Comparison of ENCODE assay signal across 26 cellular contexts in the genomic region with DNA sequence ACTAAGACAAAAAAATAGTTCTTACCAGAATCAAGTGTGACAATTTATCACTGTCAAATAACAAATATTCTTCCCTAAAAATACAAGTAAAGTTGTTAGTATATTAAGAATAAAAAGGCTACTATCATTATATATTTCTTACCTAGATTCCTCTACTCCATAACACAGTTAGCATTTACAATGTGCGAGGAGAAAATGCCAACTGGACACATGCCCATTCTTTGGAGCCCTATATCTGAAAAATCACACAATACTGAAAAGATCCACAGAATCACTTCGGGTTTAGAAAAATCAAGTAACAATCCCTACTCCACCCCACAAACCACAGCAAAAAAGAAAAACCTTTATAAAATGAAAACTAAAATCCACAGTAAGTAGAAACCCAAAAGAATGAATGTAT.
DNase-seq lines count a peak whose midpoint lies in the region; ATAC-seq, FAIRE-seq and TF ChIP-seq lines count a peak whose summit lies in the region.
"Had no signal": no experiment of that assay in that cellular context is flagged by ENCODE, and none has a peak within 500 bp of the region (broad histone marks: within the 10 kb centered on the region; RNA-seq: fewer than 3 reads in every experiment).

No MANE protein-coding gene starts in this region.

- dilution Hi-C loops in endothelial cell of umbilical vein (cut with MboI; ENCODE audit: extremely low pct_ligation_motif_present, low sequenced_read_pairs), result no loop called here

- TF ChIP-seq POLR2A in endothelial cell of umbilical vein (IDR thresholded peaks at IDR 0.05; ENCODE audit: low read depth, low read length), result no peak

- no peaks in the 10 kb centered on the region for H3K9me3 Mint-ChIP-seq in activated CD8-positive, alpha-beta T cell treated with anti-CD3 and anti-CD28 coated beads for 36 hours
- no peaks in the 10 kb centered on the region for H3K9me3 Mint-ChIP-seq in activated CD8-positive, alpha-beta T cell treated with anti-CD3 and anti-CD28 coated beads, Interleukin-2, amount 10 ng/mL, durations not matched to agents 7 days and 5 days (ENCODE audit: insufficient read depth)
- H3K9me3 Mint-ChIP-seq in activated B cell treated with CpG ODN at 0.5 μM for 24 hours, result no peaks in the 10 kb centered on the region
- no peaks in the 10 kb centered on the region for H3K9me3 Mint-ChIP-seq in naive B cell
- H3K9me3 Mint-ChIP-seq: CD4-positive, alpha-beta T cell; H9; HFFc6 had no signal

- H3K36me3 ChIP-seq in endothelial cell of umbilical vein (ENCODE audit: control insufficient read depth in 2 of 2, extremely low read depth in 1 of 2, insufficient read depth in 2 of 2, low read length in 2 of 2) (peaks cover 0 to 3% of the 10 kb centered on the region in 2 experiments), MM.1S (replicated peaks; ENCODE audit: insufficient read depth, low read length) (no peaks in the 10 kb centered on the region)

- peak overlapping the region; percentile 38 for H3K27ac Mint-ChIP-seq in activated CD8-positive, alpha-beta T cell treated with anti-CD3 and anti-CD28 coated beads for 36 hours
- no peak overlapping the region for H3K27ac Mint-ChIP-seq in activated CD8-positive, alpha-beta T cell treated with anti-CD3 and anti-CD28 coated beads, Interleukin-2, amount 10 ng/mL, durations not matched to agents 7 days and 5 days
- H3K27ac Mint-ChIP-seq in activated B cell treated with CpG ODN at 0.5 μM for 24 hours (peak overlapping the region; percentile 24), naive B cell (peak overlapping the region in 5 of 6 donors; percentile 26 to 80 (median 65))
- H3K27ac Mint-ChIP-seq: CD4-positive, alpha-beta T cell; HFFc6 had no signal

- FAIRE-seq in endothelial cell of umbilical vein (lab: Jason Lieb, UNC), result no peak

- BruUV-seq in endothelial cell of umbilical vein (replicated peaks; lab: Mats Ljungman, UMichigan), result no TSS peak

- H3K4me1 ChIP-seq in endothelial cell of umbilical vein (ENCODE audit: control insufficient read depth, extremely low read depth, insufficient read depth, low read length), result peaks cover 22% of the 10 kb centered on the region
- H3K4me1 ChIP-seq in MM.1S (ENCODE audit: low read length), result no peaks in the 10 kb centered on the region
- H3K4me1 ChIP-seq: BLaER1, Caco-2 had no signal

- no peaks in the 10 kb centered on the region for H3K79me2 ChIP-seq in endothelial cell of umbilical vein (ENCODE audit: control insufficient read depth, insufficient read depth, low read length)
- no peaks in the 10 kb centered on the region for H3K79me2 ChIP-seq in MM.1S (ENCODE audit: low read length)

- POLR2A ChIA-PET in activated CD8-positive, alpha-beta T cell treated with anti-CD3 and anti-CD28 coated beads for 36 hours (lab: Charles Lee), result no interaction called here
- POLR2A ChIA-PET in activated CD8-positive, alpha-beta T cell treated with anti-CD3 and anti-CD28 coated beads, Interleukin-2, amount 10 ng/mL, durations not matched to agents 7 days and 5 days (lab: Charles Lee), result no interaction called here
- POLR2A ChIA-PET in activated B cell treated with CpG ODN at 0.5 μM for 24 hours (lab: Charles Lee), result no interaction called here
- POLR2A ChIA-PET in endothelial cell of umbilical vein (lab: Charles Lee), result no interaction called here

- no peaks in the 10 kb centered on the region for H3K4me1 Mint-ChIP-seq in activated CD8-positive, alpha-beta T cell treated with anti-CD3 and anti-CD28 coated beads for 36 hours (ENCODE audit: low read depth)
- H3K4me1 Mint-ChIP-seq in activated CD8-positive, alpha-beta T cell treated with anti-CD3 and anti-CD28 coated beads, Interleukin-2, amount 10 ng/mL, durations not matched to agents 7 days and 5 days (ENCODE audit: low read depth), result no peaks in the 10 kb centered on the region
- H3K4me1 Mint-ChIP-seq in activated B cell treated with CpG ODN at 0.5 μM for 24 hours, result no peaks in the 10 kb centered on the region
- H3K4me1 Mint-ChIP-seq in naive B cell, result no peaks in the 10 kb centered on the region
- H3K4me1 Mint-ChIP-seq: H9 had no signal

- H3K27ac ChIP-seq in endothelial cell of umbilical vein (ENCODE audit: insufficient read depth, low read depth, low read length) (no peak overlapping the region), MM.1S (ENCODE audit: low read length) (no peak overlapping the region)
- H3K27ac ChIP-seq: 22Rv1, BLaER1, GM23248 had no signal

- no peak for ATAC-seq in activated CD8-positive, alpha-beta T cell treated with anti-CD3 and anti-CD28 coated beads for 36 hours
- ATAC-seq in activated CD8-positive, alpha-beta T cell treated with anti-CD3 and anti-CD28 coated beads, Interleukin-2, amount 10 ng/mL, durations not matched to agents 7 days and 5 days, result no peak
- no peak for ATAC-seq in activated B cell treated with CpG ODN at 0.5 μM for 24 hours (ENCODE audit: low read depth)
- no peak for ATAC-seq in naive B cell (ENCODE audit: low read depth in 2 of 2)
- ATAC-seq in HG03439 (IDR thresholded peaks at IDR 0.05; ENCODE audit: unreplicated experiment), result no peak
- ATAC-seq: Right ventricle myocardium inferior had no signal

- H2AFZ ChIP-seq in endothelial cell of umbilical vein (ENCODE audit: low read depth, low read length) (no peak overlapping the region), MM.1S (ENCODE audit: low read length) (no peak overlapping the region)
- H2AFZ ChIP-seq: GM23248 had no signal

- H3K9ac ChIP-seq in endothelial cell of umbilical vein (replicated peaks; ENCODE audit: extremely low read depth, insufficient read depth, low read length), result no peak overlapping the region
- H3K9ac ChIP-seq in MM.1S (ENCODE audit: low read length), result no peak overlapping the region
- H3K9ac ChIP-seq: BLaER1, GM23248 had no signal

- H3K4me3 ChIP-seq in endothelial cell of umbilical vein (replicated peaks in 1 of 3; ENCODE audit: insufficient read depth in 1 of 3, low read depth in 1 of 3, low read length in 3 of 3) (no peak overlapping the region), MM.1S (ENCODE audit: low read length) (no peak overlapping the region)
- H3K4me3 ChIP-seq: BLaER1, GM23248, MG63 had no signal

- H3K4me2 ChIP-seq in endothelial cell of umbilical vein (ENCODE audit: insufficient read depth, low read length) (no peak overlapping the region), MM.1S (ENCODE audit: low read depth, low read length) (no peak overlapping the region)
- H3K4me2 ChIP-seq: BLaER1 had no signal

- H3K27me3 Mint-ChIP-seq in activated CD8-positive, alpha-beta T cell treated with anti-CD3 and anti-CD28 coated beads for 36 hours, result no peaks in the 10 kb centered on the region
- no peaks in the 10 kb centered on the region for H3K27me3 Mint-ChIP-seq in activated CD8-positive, alpha-beta T cell treated with anti-CD3 and anti-CD28 coated beads, Interleukin-2, amount 10 ng/mL, durations not matched to agents 7 days and 5 days (ENCODE audit: low read depth)
- no peaks in the 10 kb centered on the region for H3K27me3 Mint-ChIP-seq in activated B cell treated with CpG ODN at 0.5 μM for 24 hours
- H3K27me3 Mint-ChIP-seq in naive B cell, result no peaks in the 10 kb centered on the region
- H3K27me3 Mint-ChIP-seq: CD4-positive, alpha-beta T cell had no signal

- no peak overlapping the region for H3K4me3 Mint-ChIP-seq in activated CD8-positive, alpha-beta T cell treated with anti-CD3 and anti-CD28 coated beads for 36 hours
- H3K4me3 Mint-ChIP-seq in activated CD8-positive, alpha-beta T cell treated with anti-CD3 and anti-CD28 coated beads, Interleukin-2, amount 10 ng/mL, durations not matched to agents 7 days and 5 days, result no peak overlapping the region
- H3K4me3 Mint-ChIP-seq in activated B cell treated with CpG ODN at 0.5 μM for 24 hours, result no peak overlapping the region
- H3K4me3 Mint-ChIP-seq in naive B cell, result no peak overlapping the region
- H3K4me3 Mint-ChIP-seq: CD4-positive, alpha-beta T cell; H9; HFFc6 had no signal

- H3K9me1 ChIP-seq in endothelial cell of umbilical vein (replicated peaks; ENCODE audit: control insufficient read depth, extremely low read depth, insufficient read depth, low read length), result no peaks in the 10 kb centered on the region

- DNase-seq in activated CD8-positive, alpha-beta T cell treated with anti-CD3 and anti-CD28 coated beads for 36 hours, result no peak
- DNase-seq in activated CD8-positive, alpha-beta T cell treated with anti-CD3 and anti-CD28 coated beads, Interleukin-2, amount 10 ng/mL, durations not matched to agents 7 days and 5 days, result no peak
- DNase-seq in activated B cell treated with CpG ODN at 0.5 μM for 24 hours, result no peak
- DNase-seq in endothelial cell of umbilical vein (ENCODE audit: low read depth, low spot score), result peak; percentile 24
- DNase-seq in naive B cell, result no peak
- DNase-seq in MM.1S, result no peak
- DNase-seq in hepatic stellate cell (ENCODE audit: low spot score), result no peak
- DNase-seq: ACHN; Caco-2; CD4-positive, alpha-beta T cell; DMS 273 treated with DMSO at 0.1 percent for 48 hours; DND-41; GM23248; H9; HFFc6; Kasumi-1; MG63; NCI-H1092; NCI-H1436 treated with DMSO at 0.1 percent for 48 hours; NCI-H2029; NCI-H345; NCI-H524 had no signal

- intact Hi-C loops in activated CD8-positive, alpha-beta T cell treated with anti-CD3 and anti-CD28 coated beads for 36 hours (cut with micrococcal nuclease), result no loop called here
- intact Hi-C loops in activated B cell treated with CpG ODN at 0.5 μM for 24 hours (cut with micrococcal nuclease), result loop anchor here (5.0 kb wide), 1 partner anchor 37 kb away; no protein-coding TSS in a partner anchor
- intact Hi-C loops in endothelial cell of umbilical vein (cut with micrococcal nuclease), result no loop called here

- H3K27me3 ChIP-seq in endothelial cell of umbilical vein (ENCODE audit: control insufficient read depth in 2 of 2, insufficient read depth in 2 of 2, low read length in 2 of 2) (no peaks in the 10 kb centered on the region), MM.1S (replicated peaks; ENCODE audit: insufficient read depth, low read length) (no peaks in the 10 kb centered on the region)
- H3K27me3 ChIP-seq: BLaER1, MG63 had no signal

- no peaks in the 10 kb centered on the region for H3K9me3 ChIP-seq in endothelial cell of umbilical vein (replicated peaks; ENCODE audit: control insufficient read depth, insufficient read depth, low read length)
- H3K9me3 ChIP-seq in MM.1S (replicated peaks; ENCODE audit: insufficient read depth, low read length), result no peaks in the 10 kb centered on the region
- H3K9me3 ChIP-seq: BLaER1, Caco-2, MG63 had no signal

- TF ChIP-seq CTCF in activated CD8-positive, alpha-beta T cell treated with anti-CD3 and anti-CD28 coated beads for 36 hours (IDR thresholded peaks at IDR 0.05), result no peak
- TF ChIP-seq CTCF in activated B cell treated with CpG ODN at 0.5 μM for 24 hours (IDR thresholded peaks at IDR 0.05) (no peak), endothelial cell of umbilical vein (IDR thresholded peaks at IDR 0.05; ENCODE audit: extremely low read depth in 1 of 2, insufficient read depth in 1 of 2, low read depth in 1 of 2, low read length in 2 of 2) (no peak), MM.1S (IDR thresholded peaks at IDR 0.05; ENCODE audit: low read length) (no peak)

- no peaks in the 10 kb centered on the region for H3F3A ChIP-seq in MM.1S (ENCODE audit: insufficient read depth, low read length)

- H4K20me1 ChIP-seq in endothelial cell of umbilical vein (replicated peaks; ENCODE audit: control insufficient read depth, extremely low read depth, insufficient read depth, low read length), result no peaks in the 10 kb centered on the region
- H4K20me1 ChIP-seq in MM.1S (ENCODE audit: insufficient read depth, low read length), result no peaks in the 10 kb centered on the region
- H4K20me1 ChIP-seq: BLaER1 had no signal

- CTCF ChIA-PET in activated CD8-positive, alpha-beta T cell treated with anti-CD3 and anti-CD28 coated beads for 36 hours (lab: Charles Lee), result no interaction called here
- CTCF ChIA-PET in activated CD8-positive, alpha-beta T cell treated with anti-CD3 and anti-CD28 coated beads, Interleukin-2, amount 10 ng/mL, durations not matched to agents 7 days and 5 days (lab: Charles Lee), result no interaction called here
- CTCF ChIA-PET in activated B cell treated with CpG ODN at 0.5 μM for 24 hours (lab: Charles Lee) (no interaction called here), endothelial cell of umbilical vein (lab: Charles Lee) (interaction anchor here (1.4 kb wide), 1 partner anchor 181 kb away, joined by 5 read pairs; no protein-coding TSS in a partner anchor)

- no peaks in the 10 kb centered on the region for H3K9me2 ChIP-seq in MM.1S (replicated peaks; ENCODE audit: insufficient read depth, low read length)

- peaks cover 30% of the 10 kb centered on the region for H3K36me3 Mint-ChIP-seq in activated CD8-positive, alpha-beta T cell treated with anti-CD3 and anti-CD28 coated beads for 36 hours (ENCODE audit: low read depth)
- H3K36me3 Mint-ChIP-seq in activated CD8-positive, alpha-beta T cell treated with anti-CD3 and anti-CD28 coated beads, Interleukin-2, amount 10 ng/mL, durations not matched to agents 7 days and 5 days (ENCODE audit: low read depth), result peaks cover 34% of the 10 kb centered on the region
- peaks cover 72% of the 10 kb centered on the region for H3K36me3 Mint-ChIP-seq in activated B cell treated with CpG ODN at 0.5 μM for 24 hours (ENCODE audit: low read depth)
- peaks cover 20 to 26% of the 10 kb centered on the region in 2 donors for H3K36me3 Mint-ChIP-seq in naive B cell
